ENCODE assay signal across 8 cellular contexts in the genomic region with DNA sequence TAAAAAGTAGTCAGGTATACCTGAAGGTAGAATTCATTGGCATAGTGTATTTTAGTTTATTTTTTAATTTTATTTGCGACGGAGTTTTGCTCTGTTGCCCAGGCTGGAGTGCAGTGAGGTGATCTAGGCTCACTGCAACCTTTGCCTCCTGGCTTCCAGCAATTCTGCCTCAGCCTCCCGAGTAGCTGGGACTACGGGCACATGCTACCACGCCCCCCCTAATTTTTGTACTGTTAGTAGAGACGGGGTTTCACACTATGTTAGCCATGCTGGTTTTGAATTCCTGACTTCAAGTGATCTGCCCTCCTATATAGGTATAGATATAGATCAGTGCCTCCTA.
A peak's percentile ranks its signal among the peaks of the same experiment; 100 is the strongest.
DNase-seq lines count a peak whose midpoint lies in the region; ATAC-seq and TF ChIP-seq lines count a peak whose summit lies in the region.
"Had no signal": no experiment of that assay in that cellular context is flagged by ENCODE, and none has a peak within 500 bp of the region (broad histone marks: within the 10 kb centered on the region; RNA-seq: fewer than 3 reads in every experiment).

No MANE protein-coding gene starts in this region.

- H3F3A ChIP-seq in Loucy (ENCODE audit: low read depth), result peaks cover 13% of the 10 kb centered on the region

- peak overlapping the region; percentile 74 for H3K4me2 ChIP-seq in Loucy (ENCODE audit: low read depth, low read length, poor library complexity, severe bottlenecking)

- no peaks in the 10 kb centered on the region for H4K20me1 ChIP-seq in Loucy (ENCODE audit: insufficient read depth, low read length, poor library complexity, severe bottlenecking)

- H3K79me2 ChIP-seq in Loucy (ENCODE audit: insufficient read depth, low read length), result peaks cover 57% of the 10 kb centered on the region

- H3K9me3 ChIP-seq in Loucy (ENCODE audit: insufficient read depth, low read depth, low read length) (no peaks in the 10 kb centered on the region), neuron (ENCODE audit: low read length) (no peaks in the 10 kb centered on the region)
- H3K9me3 ChIP-seq: thyroid gland had no signal

- no peak for ATAC-seq in GM21447 (IDR thresholded peaks at IDR 0.05; ENCODE audit: unreplicated experiment)

- DNase-seq in EL (peak; percentile 16), cardiac fibroblast (ENCODE audit: low read depth in 2 of 2) (no peak), glomerular visceral epithelial cell (ENCODE audit: extremely low spot score) (no peak)
- no peak for DNase-seq in activated CD4-positive, CD25-positive, alpha-beta regulatory T cell (lab: John Stamatoyannopoulos, UW)
- DNase-seq: thyroid gland had no signal

- TF ChIP-seq CTCF in Loucy (conservative IDR thresholded peaks at IDR 0.05; ENCODE audit: low read length) (no peak), cardiac fibroblast (IDR thresholded peaks at IDR 0.05; ENCODE audit: low read depth, low read length) (no peak)

- no peaks in the 10 kb centered on the region for H3K9me2 ChIP-seq in Loucy (replicated peaks; ENCODE audit: low read depth, low read length)

- H3K36me3 ChIP-seq in Loucy (ENCODE audit: insufficient read depth, low read length) (no peaks in the 10 kb centered on the region), neuron (ENCODE audit: insufficient read depth, low read length) (no peaks in the 10 kb centered on the region)
- H3K36me3 ChIP-seq: thyroid gland had no signal

- H2AFZ ChIP-seq in Loucy (ENCODE audit: low read length) (no peak overlapping the region), neuron (ENCODE audit: low read depth, low read length) (no peak overlapping the region)

- H3K4me3 ChIP-seq in Loucy (ENCODE audit: low read length, poor library complexity, severe bottlenecking) (peak overlapping the region; percentile 91), cardiac fibroblast (replicated peaks in 1 of 2; ENCODE audit: low read depth in 2 of 2, low read length in 2 of 2) (peak overlapping the region; percentile 66 to 67), neuron (ENCODE audit: low read length) (peak overlapping the region; percentile 98)

- H3K27me3 ChIP-seq in Loucy (ENCODE audit: insufficient read depth, low read length, poor library complexity, severe bottlenecking) (no peaks in the 10 kb centered on the region), neuron (ENCODE audit: insufficient read depth, low read length) (no peaks in the 10 kb centered on the region)
- H3K27me3 ChIP-seq: thyroid gland had no signal

- peak overlapping the region; percentile 99 for H3K9ac ChIP-seq in Loucy (ENCODE audit: low read depth, low read length, poor library complexity, severe bottlenecking)

- H3K4me1 ChIP-seq in Loucy (ENCODE audit: insufficient read depth, low read length, poor library complexity, severe bottlenecking) (peaks cover 55% of the 10 kb centered on the region), neuron (ENCODE audit: insufficient read depth, low read length) (peaks cover 23% of the 10 kb centered on the region)
